ENCODE assay signal across 1 cellular context in the genomic region with DNA sequence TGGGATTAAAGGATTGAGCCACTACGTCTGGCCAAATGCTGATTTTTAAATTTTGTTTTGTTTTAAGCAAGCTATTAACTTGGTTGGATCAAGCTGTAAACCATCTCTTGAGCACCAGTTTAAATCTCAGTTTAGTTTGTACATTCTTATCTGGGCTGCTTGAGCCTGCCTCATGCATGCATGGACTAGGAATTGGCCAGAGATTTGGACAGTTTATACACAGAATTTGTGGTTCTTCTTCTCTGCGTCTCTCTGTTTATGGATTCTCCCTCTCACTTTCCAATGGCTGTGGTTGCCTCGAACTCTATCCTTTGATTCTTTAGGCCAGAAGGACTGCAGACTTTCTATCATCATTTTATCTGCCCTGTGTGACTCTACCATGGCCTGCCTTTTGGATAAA.
TF ChIP-seq lines count a peak whose summit lies in the region.

No MANE protein-coding gene starts in this region.

TF ChIP-seq in IMR-90, 13 proteins besides CTCF, POLR2A, EP300 and RAD21:
- TF ChIP-seq BHLHE40 (IDR thresholded peaks at IDR 0.05; ENCODE audit: low read depth, low read length) (no peak), CEBPB (IDR thresholded peaks at IDR 0.05; ENCODE audit: low read depth, low read length) (no peak), RCOR1 (IDR thresholded peaks at IDR 0.05; ENCODE audit: insufficient replicate concordance, low read length) (no peak), RFX5 (IDR thresholded peaks at IDR 0.05; ENCODE audit: low read depth, low read length) (no peak), MAZ (IDR thresholded peaks at IDR 0.05; ENCODE audit: borderline replicate concordance, low read depth, low read length) (no peak), MXI1 (IDR thresholded peaks at IDR 0.05; ENCODE audit: borderline replicate concordance, low read depth, low read length) (no peak), CHD1 (IDR thresholded peaks at IDR 0.05; ENCODE audit: low read depth, low read length) (no peak), NFE2L2 (IDR thresholded peaks at IDR 0.05; ENCODE audit: low read depth, low read length) (no peak), SMC3 (IDR thresholded peaks at IDR 0.05; ENCODE audit: low read depth, low read length) (no peak), FOS (IDR thresholded peaks at IDR 0.05; ENCODE audit: low read depth, low read length) (no peak), MAFK (IDR thresholded peaks at IDR 0.05; ENCODE audit: low read depth, low read length) (no peak)
- TF ChIP-seq, protein P1, sequence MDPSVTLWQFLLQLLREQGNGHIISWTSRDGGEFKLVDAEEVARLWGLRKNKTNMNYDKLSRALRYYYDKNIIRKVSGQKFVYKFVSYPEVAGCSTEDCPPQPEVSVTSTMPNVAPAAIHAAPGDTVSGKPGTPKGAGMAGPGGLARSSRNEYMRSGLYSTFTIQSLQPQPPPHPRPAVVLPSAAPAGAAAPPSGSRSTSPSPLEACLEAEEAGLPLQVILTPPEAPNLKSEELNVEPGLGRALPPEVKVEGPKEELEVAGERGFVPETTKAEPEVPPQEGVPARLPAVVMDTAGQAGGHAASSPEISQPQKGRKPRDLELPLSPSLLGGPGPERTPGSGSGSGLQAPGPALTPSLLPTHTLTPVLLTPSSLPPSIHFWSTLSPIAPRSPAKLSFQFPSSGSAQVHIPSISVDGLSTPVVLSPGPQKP (IDR thresholded peaks at IDR 0.05; ENCODE audit: borderline replicate concordance, low read depth, low read length) = no peak
- TF ChIP-seq, protein P2, sequence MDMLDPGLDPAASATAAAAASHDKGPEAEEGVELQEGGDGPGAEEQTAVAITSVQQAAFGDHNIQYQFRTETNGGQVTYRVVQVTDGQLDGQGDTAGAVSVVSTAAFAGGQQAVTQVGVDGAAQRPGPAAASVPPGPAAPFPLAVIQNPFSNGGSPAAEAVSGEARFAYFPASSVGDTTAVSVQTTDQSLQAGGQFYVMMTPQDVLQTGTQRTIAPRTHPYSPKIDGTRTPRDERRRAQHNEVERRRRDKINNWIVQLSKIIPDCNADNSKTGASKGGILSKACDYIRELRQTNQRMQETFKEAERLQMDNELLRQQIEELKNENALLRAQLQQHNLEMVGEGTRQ (IDR thresholded peaks at IDR 0.05; ENCODE audit: low read depth, low read length) = no peak
